8 cellular contexts compared by ENCODE assay signal in the genomic region with DNA sequence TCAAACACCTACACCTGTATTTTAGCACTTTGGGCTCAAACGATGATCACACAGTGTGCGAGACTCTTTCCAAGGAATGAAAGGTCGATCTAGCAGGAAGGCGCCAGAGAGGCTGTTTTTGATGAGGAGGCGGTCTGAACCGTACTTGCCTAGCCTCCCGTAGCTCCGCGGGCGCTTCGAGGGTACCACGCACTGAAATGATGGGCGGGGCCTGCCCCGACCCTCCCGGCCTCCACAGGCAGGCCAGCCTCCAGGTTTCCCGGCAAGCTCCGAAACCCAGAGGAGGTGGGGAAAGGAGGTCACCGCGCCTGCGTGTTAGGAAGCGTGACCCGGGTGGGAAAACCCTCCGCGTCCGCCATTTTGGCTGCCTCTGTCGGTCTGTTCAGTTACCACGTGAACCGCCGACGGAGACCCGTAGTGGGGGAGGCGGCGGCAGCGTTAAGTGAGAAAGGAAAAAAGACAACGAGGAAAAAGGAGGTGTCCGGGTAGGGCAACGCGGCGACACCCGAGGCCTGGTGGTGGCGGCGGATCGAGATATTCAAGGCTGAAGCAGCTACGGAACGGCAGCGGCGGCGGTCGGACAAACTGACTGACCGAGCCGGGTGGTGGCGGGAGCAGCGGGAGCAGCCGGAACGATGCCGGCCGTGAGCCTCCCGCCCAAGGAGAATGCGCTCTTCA. TPM values are rescaled to one million over a fixed set of nuclear protein-coding genes. Genes with fewer than 3 reads are reported as not detected.
DNase-seq lines count a peak whose midpoint lies in the region; ATAC-seq and TF ChIP-seq lines count a peak whose summit lies in the region.

Gene NAA15, plus strand, starts transcription at position 363 of the 678 bp plus-strand sequence. Its CDS starts 273 bp downstream, at position 636.

- peaks cover 33% of the 10 kb centered on the region for H3K4me1 Mint-ChIP-seq in T-helper 1 cell treated with Interleukin-12 subunit alpha and Interleukin-12 subunit beta and Interleukin-4 antibody, amounts not matched to agents 30 μg/mL and 1 μg/mL, for 36 hours (ENCODE audit: low read depth)
- H3K4me1 Mint-ChIP-seq in progenitor cell of endocrine pancreas (ENCODE audit: low read depth) = peaks cover 25% of the 10 kb centered on the region

- in situ Hi-C loops in GM13977 (cut with MboI; ENCODE audit: low pct_unique_long_range_greater_than_20kb, low sequenced_read_pairs, unreplicated experiment) = no loop called here

- H3K9me3 Mint-ChIP-seq in T-helper 1 cell treated with Interleukin-12 subunit alpha and Interleukin-12 subunit beta and Interleukin-4 antibody, amounts not matched to agents 30 μg/mL and 1 μg/mL, for 36 hours = no peaks in the 10 kb centered on the region
- peaks cover 6% of the 10 kb centered on the region for H3K9me3 Mint-ChIP-seq in progenitor cell of endocrine pancreas (ENCODE audit: low read depth)

- H3K36me3 Mint-ChIP-seq in T-helper 1 cell treated with Interleukin-12 subunit alpha and Interleukin-12 subunit beta and Interleukin-4 antibody, amounts not matched to agents 30 μg/mL and 1 μg/mL, for 36 hours (ENCODE audit: low read depth) = peaks cover 19% of the 10 kb centered on the region
- H3K36me3 Mint-ChIP-seq in progenitor cell of endocrine pancreas (ENCODE audit: insufficient read depth) = peaks cover 9% of the 10 kb centered on the region

- H3K27me3 Mint-ChIP-seq in T-helper 1 cell treated with Interleukin-12 subunit alpha and Interleukin-12 subunit beta and Interleukin-4 antibody, amounts not matched to agents 30 μg/mL and 1 μg/mL, for 36 hours (ENCODE audit: low read depth) = no peaks in the 10 kb centered on the region
- H3K27me3 Mint-ChIP-seq in progenitor cell of endocrine pancreas = no peaks in the 10 kb centered on the region

- intact Hi-C loops in left cardiac atrium (cut with DNase I) = loop anchor here in 1 of 2 donors (5.0 kb wide), 2 partner anchors 124 to 219 kb away; partner anchors contain the start of gene ELF2

- H3K4me3 Mint-ChIP-seq in T-helper 1 cell treated with Interleukin-12 subunit alpha and Interleukin-12 subunit beta and Interleukin-4 antibody, amounts not matched to agents 30 μg/mL and 1 μg/mL, for 36 hours = peak within 1 kb of the TSS; percentile 99
- peak within 1 kb of the TSS; percentile 96 for H3K4me3 Mint-ChIP-seq in progenitor cell of endocrine pancreas (ENCODE audit: low read depth)

- TF ChIP-seq CTCF in GM13977 (IDR thresholded peaks at IDR 0.05; ENCODE audit: extremely low read depth, insufficient read depth, missing control alignments) (no peak), progenitor cell of endocrine pancreas (IDR thresholded peaks at IDR 0.05; ENCODE audit: unreplicated experiment) (no peak)

- DNase-seq in GM13977 (ENCODE audit: low spot score) = peak; percentile 91
- DNase-seq in NCI-H1694 (lab: John Stamatoyannopoulos, UW) = peak; percentile 92
- DNase-seq in amniotic stem cell (lab: John Stamatoyannopoulos, UW) = peak; percentile 92
- DNase-seq in left cardiac atrium = peak; percentile 99
- DNase-seq in progenitor cell of endocrine pancreas (ENCODE audit: low spot score, unreplicated experiment) = peak; percentile 95
- DNase-seq in ureter (ENCODE audit: low spot score) = peak; percentile 98

- peak within 1 kb of the TSS; percentile 99 for H3K27ac Mint-ChIP-seq in T-helper 1 cell treated with Interleukin-12 subunit alpha and Interleukin-12 subunit beta and Interleukin-4 antibody, amounts not matched to agents 30 μg/mL and 1 μg/mL, for 36 hours
- peak within 1 kb of the TSS; percentile 99 for H3K27ac Mint-ChIP-seq in progenitor cell of endocrine pancreas

- ATAC-seq in HG02884 (IDR thresholded peaks at IDR 0.05; ENCODE audit: unreplicated experiment) (peak; percentile 71), left cardiac atrium (peak; percentile 98)

RNA-seq across cellular contexts. Expression of gene NAA15, which starts in this region (rescaled TPM):
- 10 to 100 TPM; 33.1 to 46.1 TPM for total RNA-seq in left cardiac atrium
- 52.8 and 53.9 TPM in 2 replicates for total RNA-seq in progenitor cell of endocrine pancreas
- total RNA-seq in ureter = 59.0 TPM

Comparison
In these comparisons a context has a peak if more than half of its experiments do, and no peak if none do; other contexts are left out.
1. Peak in every context shown above with its lines: DNase-seq and ATAC-seq.